Comparison of ENCODE assay signal across 10 cellular contexts in the genomic region with DNA sequence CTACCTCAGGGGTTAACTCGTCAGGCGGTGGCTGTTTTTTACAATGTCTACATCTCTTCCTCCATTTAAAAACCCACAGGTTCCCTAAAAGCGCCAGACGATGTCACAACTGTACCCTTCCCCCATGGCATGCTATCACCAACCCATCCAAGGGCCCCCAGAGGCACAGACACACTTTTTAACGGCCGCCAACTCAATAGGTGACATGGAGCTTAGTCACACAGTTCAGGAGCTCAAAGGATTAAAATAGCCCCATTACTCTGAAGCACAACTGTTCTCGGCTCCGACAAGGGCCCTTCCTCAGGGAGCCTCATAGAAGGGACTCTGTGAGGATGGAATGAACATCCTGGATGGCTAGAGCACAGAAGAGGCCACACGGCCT. TPM values are rescaled to one million over a fixed set of nuclear protein-coding genes. Genes with fewer than 3 reads are reported as not detected.
A peak's percentile ranks its signal among the peaks of the same experiment; 100 is the strongest.
DNase-seq lines count a peak whose midpoint lies in the region; ATAC-seq and TF ChIP-seq lines count a peak whose summit lies in the region.
"Had no signal": no experiment of that assay in that cellular context is flagged by ENCODE, and none has a peak within 500 bp of the region (broad histone marks: within the 10 kb centered on the region; RNA-seq: fewer than 3 reads in every experiment).

No MANE protein-coding gene starts in this region.

- POLR2A ChIA-PET in CD4-positive, alpha-beta T cell (lab: Charles Lee), result no interaction called here

- no peak for TF ChIP-seq CTCF in CD4-positive, alpha-beta T cell (IDR thresholded peaks at IDR 0.05)
- no peak for TF ChIP-seq CTCF in osteocyte (IDR thresholded peaks at IDR 0.05)

- H3K4me1 Mint-ChIP-seq in naive B cell, result peaks cover 30 to 81% (median 62%) of the 10 kb centered on the region in 3 donors
- peaks cover 60% of the 10 kb centered on the region for H3K4me1 Mint-ChIP-seq in CD4-positive, alpha-beta T cell (ENCODE audit: low read depth)
- H3K4me1 Mint-ChIP-seq in osteocyte (ENCODE audit: unreplicated experiment), result no peaks in the 10 kb centered on the region

- peak; percentile 39 for ATAC-seq in HG02610 (IDR thresholded peaks at IDR 0.05; ENCODE audit: unreplicated experiment)
- ATAC-seq in naive B cell (ENCODE audit: low read depth in 2 of 2), result peak; percentile 83 to 84
- no peak for ATAC-seq in CD4-positive, alpha-beta T cell (ENCODE audit: poor library complexity)
- ATAC-seq in HG03378 (IDR thresholded peaks at IDR 0.05; ENCODE audit: unreplicated experiment), result no peak

- no peak overlapping the region for H3K27ac ChIP-seq in CD4-positive, alpha-beta T cell (ENCODE audit: low read depth, low read length)

- H3K4me3 Mint-ChIP-seq in naive B cell (peak overlapping the region; percentile 54 to 92 (median 83)), osteocyte (ENCODE audit: unreplicated experiment) (no peak overlapping the region)
- H3K4me3 Mint-ChIP-seq in CD4-positive, alpha-beta T cell, result no peak overlapping the region

- H3K9me3 Mint-ChIP-seq in naive B cell (peaks cover 0 to 4% (median 0%) of the 10 kb centered on the region in 7 donors), osteocyte (ENCODE audit: unreplicated experiment) (peaks cover 10% of the 10 kb centered on the region)
- H3K9me3 Mint-ChIP-seq in CD4-positive, alpha-beta T cell, result no peaks in the 10 kb centered on the region

- intact Hi-C loops in CD4-positive, alpha-beta T cell (cut with DNase I, micrococcal nuclease), result no loop called here

- H3K36me3 Mint-ChIP-seq in naive B cell, result no peaks in the 10 kb centered on the region
- H3K36me3 Mint-ChIP-seq in CD4-positive, alpha-beta T cell (ENCODE audit: low read depth), result peaks cover 4% of the 10 kb centered on the region
- H3K36me3 Mint-ChIP-seq in osteocyte (ENCODE audit: unreplicated experiment), result peaks cover 2% of the 10 kb centered on the region

- DNase-seq in EL, result peak; percentile 8
- DNase-seq in RPMI7951 (ENCODE audit: low read depth), result peak; percentile 85
- peak; percentile 71 for DNase-seq in naive B cell
- DNase-seq in CD4-positive, alpha-beta T cell, result no peak
- DNase-seq in kidney glomerular epithelial cell (lab: John Stamatoyannopoulos, UW), result no peak
- no peak for DNase-seq in osteocyte (ENCODE audit: extremely low spot score, unreplicated experiment)
- DNase-seq: central memory CD4-positive, alpha-beta T cell; NCI-H2029 treated with DMSO at 0.1 percent for 48 hours had no signal

- H3K27me3 ChIP-seq in CD4-positive, alpha-beta T cell (ENCODE audit: control insufficient read depth, insufficient read depth, low read length), result no peaks in the 10 kb centered on the region

- H3K27ac Mint-ChIP-seq in naive B cell (peak overlapping the region; percentile 75 to 97 (median 95)), osteocyte (ENCODE audit: unreplicated experiment) (no peak overlapping the region)
- H3K27ac Mint-ChIP-seq in CD4-positive, alpha-beta T cell, result no peak overlapping the region

- peaks cover 0 to 9% (median 0%) of the 10 kb centered on the region in 3 donors for H3K27me3 Mint-ChIP-seq in naive B cell
- no peaks in the 10 kb centered on the region for H3K27me3 Mint-ChIP-seq in CD4-positive, alpha-beta T cell
- H3K27me3 Mint-ChIP-seq in osteocyte (ENCODE audit: unreplicated experiment), result no peaks in the 10 kb centered on the region

- H3K9me3 ChIP-seq in CD4-positive, alpha-beta T cell (ENCODE audit: control insufficient read depth, low read length), result no peaks in the 10 kb centered on the region

- CTCF ChIA-PET in CD4-positive, alpha-beta T cell (lab: Charles Lee), result no interaction called here

RNA-seq across cellular contexts. Expression of a gene that starts 12.4 kb away (rescaled TPM):
- 55.0 and 67.8 TPM in 2 replicates for total RNA-seq in RPMI7951 (2014; rRNA removed; shearing (Covaris generic))
- 10 to 100 TPM; 18.1 to 60.4 (median 48.1) TPM for polyA plus RNA-seq in naive B cell (ENCODE audit: low read depth in 6 of 6)
- 10 to 100 TPM; 64.7 to 65.9 TPM for total RNA-seq in CD4-positive, alpha-beta T cell
- total RNA-seq in osteocyte, result 48.1 and 52.7 TPM in 2 replicates

Comparison
In these comparisons a context has a peak if more than half of its experiments do, and no peak if none do; other contexts are left out.
1. DNase-seq: peak in EL (single experiment), RPMI7951 (single experiment) and naive B cell (single experiment); none in CD4-positive, alpha-beta T cell (0 of 10), kidney glomerular epithelial cell (single experiment) and osteocyte (single experiment).
2. ATAC-seq: peak in HG02610 (single experiment) and naive B cell (2 of 2); none in CD4-positive, alpha-beta T cell (single experiment) and HG03378 (single experiment).
3. H3K27ac Mint-ChIP-seq: peak in naive B cell (6 of 6); none in CD4-positive, alpha-beta T cell (single experiment) and osteocyte (single experiment).
4. H3K4me3 Mint-ChIP-seq: peak in naive B cell (8 of 8); none in CD4-positive, alpha-beta T cell (single experiment) and osteocyte (single experiment).